Comparison of ENCODE assay signal across 1 cellular context in the genomic region with DNA sequence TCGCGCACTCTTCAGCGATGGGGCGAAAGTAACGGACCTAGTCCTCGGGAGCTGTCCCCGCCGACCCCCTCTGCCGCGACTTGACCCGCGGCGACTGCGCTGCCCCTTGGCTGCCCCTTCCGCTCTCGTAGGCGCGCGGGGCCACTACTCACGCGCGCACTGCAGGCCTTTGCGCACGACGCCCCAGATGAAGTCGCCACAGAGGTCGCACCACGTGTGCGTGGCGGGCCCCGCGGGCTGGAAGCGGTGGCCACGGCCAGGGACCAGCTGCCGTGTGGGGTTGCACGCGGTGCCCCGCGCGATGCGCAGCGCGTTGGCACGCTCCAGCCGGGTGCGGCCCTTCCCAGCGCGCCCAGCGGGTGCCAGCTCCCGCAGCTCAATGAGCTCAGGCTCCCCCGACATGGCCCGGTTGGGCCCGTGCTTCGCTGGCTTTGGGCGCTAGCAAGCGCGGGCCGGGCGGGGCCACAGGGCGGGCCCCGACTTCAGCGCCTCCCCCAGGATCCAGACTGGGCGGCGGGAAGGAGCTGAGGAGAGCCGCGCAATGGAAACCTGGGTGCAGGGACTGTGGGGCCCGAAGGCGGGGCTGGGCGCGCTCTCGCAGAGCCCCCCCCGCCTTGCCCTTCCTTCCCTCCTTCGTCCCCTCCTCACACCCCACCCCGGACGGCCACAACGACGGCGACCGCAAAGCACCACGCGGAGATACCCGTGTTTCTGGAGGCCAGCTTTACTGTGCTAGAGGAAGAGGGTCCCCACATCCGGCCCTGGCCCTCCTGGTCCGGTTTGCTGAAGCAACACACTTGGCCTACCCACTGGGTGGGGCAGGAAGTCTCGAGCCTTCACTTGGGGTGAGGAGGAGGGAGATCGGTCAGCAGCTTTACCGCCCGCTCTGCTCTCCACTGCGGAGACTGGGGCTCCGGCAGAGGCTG.
TF ChIP-seq lines count a peak whose summit lies in the region.

A gene with protein sequence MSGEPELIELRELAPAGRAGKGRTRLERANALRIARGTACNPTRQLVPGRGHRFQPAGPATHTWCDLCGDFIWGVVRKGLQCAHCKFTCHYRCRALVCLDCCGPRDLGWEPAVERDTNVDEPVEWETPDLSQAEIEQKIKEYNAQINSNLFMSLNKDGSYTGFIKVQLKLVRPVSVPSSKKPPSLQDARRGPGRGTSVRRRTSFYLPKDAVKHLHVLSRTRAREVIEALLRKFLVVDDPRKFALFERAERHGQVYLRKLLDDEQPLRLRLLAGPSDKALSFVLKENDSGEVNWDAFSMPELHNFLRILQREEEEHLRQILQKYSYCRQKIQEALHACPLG (minus strand): TSS at position 433 of the 926 bp plus-strand sequence. CDS start 31 bp downstream, at position 402.

TF ChIP-seq in WTC11, 78 proteins besides CTCF, POLR2A, EP300 and RAD21 (continued from another document):
- TF ChIP-seq ATF6 (CRISPR knock-in tag; IDR thresholded peaks at IDR 0.05) (no peak), JUN (CRISPR knock-in tag; IDR thresholded peaks at IDR 0.05) (0 out of 2 replicates have a peak, but pooled peaks have one; percentile 56), TEAD1 (CRISPR knock-in tag; IDR thresholded peaks at IDR 0.05) (0 out of 2 replicates have a peak, but pooled peaks have one; percentile 67), ZNF317 (CRISPR knock-in tag; IDR thresholded peaks at IDR 0.05; ENCODE audit: borderline replicate concordance, low read depth) (no peak), PREB (CRISPR knock-in tag; IDR thresholded peaks at IDR 0.05; ENCODE audit: borderline replicate concordance) (no peak), EMX1 (CRISPR knock-in tag; IDR thresholded peaks at IDR 0.05) (no peak), MXD4 (CRISPR knock-in tag; IDR thresholded peaks at IDR 0.05; ENCODE audit: borderline replicate concordance) (no peak), SMAD3 (CRISPR knock-in tag; IDR thresholded peaks at IDR 0.05; ENCODE audit: borderline replicate concordance) (0 out of 2 replicates have a peak, but pooled peaks have one; percentile 30), NFYB (CRISPR knock-in tag; conservative IDR thresholded peaks at IDR 0.05; ENCODE audit: low read depth) (no peak), SMAD4 (CRISPR knock-in tag; IDR thresholded peaks at IDR 0.05) (no peak)
- TF ChIP-seq, protein P1, sequence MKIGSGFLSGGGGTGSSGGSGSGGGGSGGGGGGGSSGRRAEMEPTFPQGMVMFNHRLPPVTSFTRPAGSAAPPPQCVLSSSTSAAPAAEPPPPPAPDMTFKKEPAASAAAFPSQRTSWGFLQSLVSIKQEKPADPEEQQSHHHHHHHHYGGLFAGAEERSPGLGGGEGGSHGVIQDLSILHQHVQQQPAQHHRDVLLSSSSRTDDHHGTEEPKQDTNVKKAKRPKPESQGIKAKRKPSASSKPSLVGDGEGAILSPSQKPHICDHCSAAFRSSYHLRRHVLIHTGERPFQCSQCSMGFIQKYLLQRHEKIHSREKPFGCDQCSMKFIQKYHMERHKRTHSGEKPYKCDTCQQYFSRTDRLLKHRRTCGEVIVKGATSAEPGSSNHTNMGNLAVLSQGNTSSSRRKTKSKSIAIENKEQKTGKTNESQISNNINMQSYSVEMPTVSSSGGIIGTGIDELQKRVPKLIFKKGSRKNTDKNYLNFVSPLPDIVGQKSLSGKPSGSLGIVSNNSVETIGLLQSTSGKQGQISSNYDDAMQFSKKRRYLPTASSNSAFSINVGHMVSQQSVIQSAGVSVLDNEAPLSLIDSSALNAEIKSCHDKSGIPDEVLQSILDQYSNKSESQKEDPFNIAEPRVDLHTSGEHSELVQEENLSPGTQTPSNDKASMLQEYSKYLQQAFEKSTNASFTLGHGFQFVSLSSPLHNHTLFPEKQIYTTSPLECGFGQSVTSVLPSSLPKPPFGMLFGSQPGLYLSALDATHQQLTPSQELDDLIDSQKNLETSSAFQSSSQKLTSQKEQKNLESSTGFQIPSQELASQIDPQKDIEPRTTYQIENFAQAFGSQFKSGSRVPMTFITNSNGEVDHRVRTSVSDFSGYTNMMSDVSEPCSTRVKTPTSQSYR (CRISPR knock-in tag; IDR thresholded peaks at IDR 0.05), result 0 out of 2 replicates have a peak, but pooled peaks have one; percentile 19
- TF ChIP-seq, protein P2, sequence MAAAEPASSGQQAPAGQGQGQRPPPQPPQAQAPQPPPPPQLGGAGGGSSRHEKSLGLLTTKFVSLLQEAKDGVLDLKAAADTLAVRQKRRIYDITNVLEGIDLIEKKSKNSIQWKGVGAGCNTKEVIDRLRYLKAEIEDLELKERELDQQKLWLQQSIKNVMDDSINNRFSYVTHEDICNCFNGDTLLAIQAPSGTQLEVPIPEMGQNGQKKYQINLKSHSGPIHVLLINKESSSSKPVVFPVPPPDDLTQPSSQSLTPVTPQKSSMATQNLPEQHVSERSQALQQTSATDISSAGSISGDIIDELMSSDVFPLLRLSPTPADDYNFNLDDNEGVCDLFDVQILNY (CRISPR knock-in tag; IDR thresholded peaks at IDR 0.05), result peak; percentile 85; the same call in 1 of the 2 replicates
